In the genomic region with DNA sequence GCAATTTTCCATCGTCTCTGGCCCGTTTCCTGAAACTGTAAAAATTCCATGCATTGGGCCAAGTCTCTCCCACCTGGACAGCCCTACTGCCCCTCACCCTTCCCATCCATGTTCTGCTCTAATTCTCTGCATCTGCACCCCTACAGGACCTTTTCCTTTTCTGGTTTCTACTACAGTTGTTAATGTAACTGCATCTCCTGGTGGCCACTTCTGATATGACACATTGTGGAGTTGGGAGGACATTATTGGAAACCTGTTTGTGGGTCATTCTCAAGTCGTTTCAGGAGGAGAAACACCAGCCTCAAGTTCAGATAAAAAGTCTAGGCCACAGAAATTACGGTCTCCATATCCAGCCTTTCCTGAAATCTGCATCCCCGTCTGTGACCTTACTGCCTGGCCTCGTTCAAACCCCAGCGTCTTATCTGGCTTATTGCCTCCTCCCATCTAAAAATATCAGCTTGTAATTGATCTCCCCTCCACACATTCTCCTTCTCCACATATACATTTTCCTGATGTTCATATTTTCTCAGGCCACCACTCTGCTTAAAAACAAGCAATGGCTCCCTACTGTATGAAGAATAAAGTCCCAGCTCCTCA, we compare ENCODE assay signal across 8 cellular contexts. TPM values are rescaled to one million over a fixed set of nuclear protein-coding genes. Genes with fewer than 3 reads are reported as not detected.
DNase-seq lines count a peak whose midpoint lies in the region; ATAC-seq, FAIRE-seq and TF ChIP-seq lines count a peak whose summit lies in the region.

No MANE protein-coding gene starts in this region.

- BruUV-seq in Calu3 (replicated peaks; lab: Mats Ljungman, UMichigan) (no TSS peak), K562 (replicated peaks; lab: Mats Ljungman, UMichigan) (no TSS peak)

- TF ChIP-seq EP300 in K562 (IDR thresholded peaks at IDR 0.05; ENCODE audit: low read length): no peak

- FAIRE-seq in K562 (lab: Jason Lieb, UNC) (no peak), keratinocyte (lab: Jason Lieb, UNC) (peak; percentile 67)

- peaks cover 35% of the 10 kb centered on the region for H3K27me3 ChIP-seq in OCI-LY3 (ENCODE audit: low read depth, low read length)
- H3K27me3 ChIP-seq in K562 (ENCODE audit: control insufficient read depth in 2 of 2, insufficient read depth in 2 of 2, low read length in 2 of 2): no peaks in the 10 kb centered on the region
- no peaks in the 10 kb centered on the region for H3K27me3 ChIP-seq in keratinocyte (ENCODE audit: control insufficient read depth, extremely low read depth, insufficient read depth, low read length)

- CTCF ChIA-PET in Calu3 (lab: Charles Lee) (no interaction called here), K562 (lab: Yijun Ruan, JAX; ENCODE audit: low intra/inter-chr PET ratio) (interaction anchor here (0.6 to 1.0 kb wide), 2 partner anchors 317 to 318 kb away, joined by 3 to 4 read pairs; no protein-coding TSS in a partner anchor)

- no peak overlapping the region for H2AFZ ChIP-seq in OCI-LY3 (ENCODE audit: low read depth, low read length)
- no peak overlapping the region for H2AFZ ChIP-seq in K562 (ENCODE audit: low read depth, low read length)
- H2AFZ ChIP-seq in keratinocyte (ENCODE audit: control insufficient read depth, low read length): no peak overlapping the region

- POLR2A ChIA-PET in K562 (lab: Yijun Ruan, JAX): interaction anchor here (0.6 to 1.4 kb wide), 2 partner anchors 12 to 61 kb away, joined by 3 to 5 read pairs; no protein-coding TSS in a partner anchor

- H3K4me3 ChIP-seq in OCI-LY3 (ENCODE audit: low read length) (no peak overlapping the region), K562 (no peak overlapping the region), keratinocyte (ENCODE audit: control insufficient read depth in 2 of 3, extremely low read depth in 1 of 3, insufficient read depth in 2 of 3, low read depth in 1 of 3, low read length in 3 of 3) (no peak overlapping the region)

- H3K9me1 ChIP-seq in K562 (ENCODE audit: control insufficient read depth, insufficient read depth, low read length) (no peaks in the 10 kb centered on the region), keratinocyte (ENCODE audit: control insufficient read depth, extremely low read depth, insufficient read depth, low read length) (no peaks in the 10 kb centered on the region)

- no peaks in the 10 kb centered on the region for H3K9me3 Mint-ChIP-seq in Calu3 (ENCODE audit: low read depth, unreplicated experiment)
- no peaks in the 10 kb centered on the region for H3K9me3 Mint-ChIP-seq in stimulated activated naive CD8-positive, alpha-beta T cell treated with anti-CD3 and anti-CD28 coated beads, Interleukin-15, amount 100 ng/mL, for 72 hours

- H3K4me2 ChIP-seq in OCI-LY3 (ENCODE audit: low read length) (no peak overlapping the region), K562 (ENCODE audit: insufficient read depth, low read length) (no peak overlapping the region), keratinocyte (ENCODE audit: control insufficient read depth, extremely low read depth, insufficient read depth, low read depth, low read length) (no peak overlapping the region)

- in situ Hi-C loops in K562 (cut with MboI): no loop called here

- no peaks in the 10 kb centered on the region for H3K36me3 Mint-ChIP-seq in Calu3 (ENCODE audit: insufficient read depth, unreplicated experiment)

- H3K79me2 ChIP-seq in OCI-LY3 (ENCODE audit: low read length): no peaks in the 10 kb centered on the region
- no peaks in the 10 kb centered on the region for H3K79me2 ChIP-seq in K562 (ENCODE audit: control insufficient read depth, insufficient read depth, low read length)
- H3K79me2 ChIP-seq in keratinocyte (ENCODE audit: control insufficient read depth, insufficient read depth, low read length): no peaks in the 10 kb centered on the region

- H3K9ac ChIP-seq in OCI-LY3 (ENCODE audit: low read length): no peak overlapping the region
- no peak overlapping the region for H3K9ac ChIP-seq in K562 (ENCODE audit: insufficient read depth in 1 of 2, low read depth in 2 of 2, low read length in 2 of 2)
- H3K9ac ChIP-seq in keratinocyte (ENCODE audit: control insufficient read depth, extremely low read depth, insufficient read depth, low read length): no peak overlapping the region

- H3K4me1 ChIP-seq in OCI-LY3 (ENCODE audit: low read length): no peaks in the 10 kb centered on the region
- no peaks in the 10 kb centered on the region for H3K4me1 ChIP-seq in K562 (replicated peaks in 1 of 2; ENCODE audit: control insufficient read depth in 2 of 2, insufficient read depth in 2 of 2, low read length in 2 of 2)
- H3K4me1 ChIP-seq in keratinocyte (ENCODE audit: control insufficient read depth, extremely low read depth, insufficient read depth, low read length): no peaks in the 10 kb centered on the region

- no peak overlapping the region for H3K27ac ChIP-seq in OCI-LY3 (ENCODE audit: low read length)
- no peak overlapping the region for H3K27ac ChIP-seq in K562 (ENCODE audit: extremely low read depth, low read depth, low read length)
- no peak overlapping the region for H3K27ac ChIP-seq in keratinocyte (ENCODE audit: control insufficient read depth, insufficient read depth, low read length)

- TF ChIP-seq RAD21 in K562 (CRISPR knock-in tag; conservative IDR thresholded peaks at IDR 0.05 in 1 of 2, IDR thresholded peaks at IDR 0.05 in 1 of 2): peak; percentile 22 to 61; a peak in 3 of 4 replicates

- no peaks in the 10 kb centered on the region for H3K27me3 Mint-ChIP-seq in Calu3 (ENCODE audit: unreplicated experiment)
- peaks cover 4% of the 10 kb centered on the region for H3K27me3 Mint-ChIP-seq in stimulated activated naive CD8-positive, alpha-beta T cell treated with anti-CD3 and anti-CD28 coated beads, Interleukin-15, amount 100 ng/mL, for 72 hours

- TF ChIP-seq CTCF in Calu3 (IDR thresholded peaks at IDR 0.05; ENCODE audit: unreplicated experiment) (peak; percentile 88), OCI-LY3 (IDR thresholded peaks at IDR 0.05; ENCODE audit: low read depth, low read length) (peak; percentile 72), K562 (IDR thresholded peaks at IDR 0.05 in 2 of 3, conservative IDR thresholded peaks at IDR 0.05 in 1 of 3; ENCODE audit: insufficient read depth in 2 of 3, low read depth in 1 of 3, low read length in 3 of 3) (peak; percentile 55 to 65 (median 65)), keratinocyte (optimal IDR thresholded peaks at IDR 0.05 in 1 of 3, IDR thresholded peaks at IDR 0.05 in 1 of 3, conservative IDR thresholded peaks at IDR 0.05 in 1 of 3; ENCODE audit: extremely low read depth in 1 of 3, insufficient read depth in 2 of 3, low read length in 3 of 3) (peak; percentile 68 to 96 (median 77))

- DNase-seq in Calu3 (peak; percentile 70), K562 (ENCODE audit: extremely low read depth in 1 of 4, low spot score in 3 of 4) (peak; percentile 14 to 36 (median 33)), keratinocyte (ENCODE audit: low read depth, low spot score) (no peak)
- peak; percentile 19 to 23 for DNase-seq in stimulated activated naive CD8-positive, alpha-beta T cell treated with anti-CD3 and anti-CD28 coated beads, Interleukin-15, amount 100 ng/mL, for 72 hours

- intact Hi-C loops in Calu3 (cut with micrococcal nuclease; ENCODE audit: unreplicated experiment): loop anchor here (5.0 kb wide), 1 partner anchor 227 kb away; no protein-coding TSS in a partner anchor
- intact Hi-C loops in K562 (cut with micrococcal nuclease): no loop called here

- TF ChIP-seq POLR2A in K562 (conservative IDR thresholded peaks at IDR 0.05): no peak

- H3K9me3 ChIP-seq in OCI-LY3 (ENCODE audit: insufficient read depth, low read length) (no peaks in the 10 kb centered on the region), K562 (replicated peaks; ENCODE audit: control insufficient read depth, insufficient read depth, low read depth, low read length) (no peaks in the 10 kb centered on the region), keratinocyte (ENCODE audit: control insufficient read depth, low read depth, low read length) (no peaks in the 10 kb centered on the region)

- ATAC-seq in GM21529 (IDR thresholded peaks at IDR 0.05; ENCODE audit: unreplicated experiment) (peak; percentile 74), K562 (peak; percentile 71), GM18519 (IDR thresholded peaks at IDR 0.05; ENCODE audit: low FRiP score, unreplicated experiment) (no peak), GM21528 (IDR thresholded peaks at IDR 0.05; ENCODE audit: low FRiP score, unreplicated experiment) (no peak)
- ATAC-seq in stimulated activated naive CD8-positive, alpha-beta T cell treated with anti-CD3 and anti-CD28 coated beads, Interleukin-15, amount 100 ng/mL, for 72 hours: peak; percentile 48

- H3K4me1 Mint-ChIP-seq in Calu3 (ENCODE audit: low read depth, unreplicated experiment): peaks cover 14% of the 10 kb centered on the region
- H3K4me1 Mint-ChIP-seq in stimulated activated naive CD8-positive, alpha-beta T cell treated with anti-CD3 and anti-CD28 coated beads, Interleukin-15, amount 100 ng/mL, for 72 hours: no peaks in the 10 kb centered on the region

- dilution Hi-C loops in keratinocyte (cut with MboI; ENCODE audit: extremely low pct_ligation_motif_present, low sequenced_read_pairs): no loop called here

- 0% methylated on average over 7 of the region's 7 CpGs for WGBS in K562 (ENCODE audit: insufficient coverage, low coverage, missing lambda C conversion rate)

- no peaks in the 10 kb centered on the region for H3K36me3 ChIP-seq in OCI-LY3 (replicated peaks; ENCODE audit: low read depth, low read length)
- H3K36me3 ChIP-seq in K562 (ENCODE audit: control insufficient read depth, insufficient read depth, low read length): no peaks in the 10 kb centered on the region
- no peaks in the 10 kb centered on the region for H3K36me3 ChIP-seq in keratinocyte (ENCODE audit: control insufficient read depth in 2 of 2, extremely low read depth in 1 of 2, insufficient read depth in 2 of 2, low read length in 2 of 2)

- no peak overlapping the region for H3K4me3 Mint-ChIP-seq in Calu3 (ENCODE audit: low read depth, unreplicated experiment)
- no peak overlapping the region for H3K4me3 Mint-ChIP-seq in stimulated activated naive CD8-positive, alpha-beta T cell treated with anti-CD3 and anti-CD28 coated beads, Interleukin-15, amount 100 ng/mL, for 72 hours

- H4K20me1 ChIP-seq in OCI-LY3 (ENCODE audit: insufficient read depth, low read length) (no peaks in the 10 kb centered on the region), K562 (replicated peaks; ENCODE audit: control insufficient read depth, insufficient read depth, low read length) (no peaks in the 10 kb centered on the region), keratinocyte (ENCODE audit: control insufficient read depth, extremely low read depth, insufficient read depth, low read length) (no peaks in the 10 kb centered on the region)

- no peak overlapping the region for H3K27ac Mint-ChIP-seq in Calu3 (ENCODE audit: unreplicated experiment)
- H3K27ac Mint-ChIP-seq in stimulated activated naive CD8-positive, alpha-beta T cell treated with anti-CD3 and anti-CD28 coated beads, Interleukin-15, amount 100 ng/mL, for 72 hours: no peak overlapping the region

RNA-seq across cellular contexts. Expression of a gene that starts 37.6 kb away (rescaled TPM):
- total RNA-seq in Calu3 (2022) (128 and 146 TPM in 2 replicates), K562 (2014; rRNA removed) (not detected in 2 replicates), K562 (2014; rRNA removed; fragmentation: Illumina TruSeq; extraction: Trizol) (not detected in 2 replicates), K562 (2015; rRNA removed; fragmentation: Illumina TruSeq; extraction: Trizol) (not detected in 2 replicates), K562 (2021) (0.47 and 0.60 TPM in 2 replicates)
- not detected in 2 replicates for total RNA-seq in K562 (2011; cell fraction: chromatin; rRNA removed; ENCODE audit: low replicate concordance)
- total RNA-seq in K562 (2011; cell fraction: nucleolus; rRNA removed): 0.17 TPM in 1 of 2 replicates, not detected in the other
- total RNA-seq in K562 (2011; cell fraction: nucleoplasm; rRNA removed): not detected in 2 replicates
- polyA plus RNA-seq in K562 (2011; rRNA removed) (0.10 and 0.12 TPM in 2 replicates), K562 (2014; fragmentation: Illumina TruSeq; extraction: Trizol) (not detected in 2 replicates), K562 (2014; fragmentation: Nextera tagmentation; extraction: Ambion mirVana) (not detected), K562 (2014; rRNA removed) (0.03 TPM in 1 of 2 replicates, not detected in the other), keratinocyte (356 to 610 TPM (median 583 TPM) in 3 replicates)
- 0.18 TPM in 1 of 2 replicates, not detected in the other for polyA plus RNA-seq in K562 (2011; cell fraction: cytosol; rRNA removed)
- polyA plus RNA-seq in K562 (2011; cell fraction: nucleus; rRNA removed): 0.20 and 0.31 TPM in 2 replicates
- 0.24 TPM in 1 of 2 replicates, not detected in the other for polyA plus RNA-seq in K562 (2012)
- polyA minus RNA-seq in K562 (2011; rRNA and poly(A)+ RNA removed): 0.54 TPM in 1 of 2 replicates, not detected in the other
- polyA minus RNA-seq in K562 (2011; cell fraction: cytosol; rRNA and poly(A)+ RNA removed): not detected in 2 replicates
- 0.11 and 0.27 TPM in 2 replicates for polyA minus RNA-seq in K562 (2011; cell fraction: nucleus; rRNA and poly(A)+ RNA removed)
- 96.0 TPM for polyA plus RNA-seq in keratinocyte (2011; ENCODE audit: low read depth)
- polyA plus RNA-seq in keratinocyte (2011; cell fraction: cytosol; rRNA removed): 120 and 273 TPM in 2 replicates
- 717 and 740 TPM in 2 replicates for polyA plus RNA-seq in keratinocyte (2011; cell fraction: nucleus; rRNA removed)
- 229 and 605 TPM in 2 replicates for polyA plus RNA-seq in keratinocyte (2012; ENCODE audit: low replicate concordance)
- polyA minus RNA-seq in keratinocyte: 709 to 1,030 TPM (median 926 TPM) in 3 replicates
- 113 TPM for polyA minus RNA-seq in keratinocyte (2011; cell fraction: cytosol; rRNA and poly(A)+ RNA removed)
- 252 and 568 TPM in 2 replicates for polyA minus RNA-seq in keratinocyte (2011; cell fraction: nucleus; rRNA and poly(A)+ RNA removed)

Comparison
In these comparisons a context has a peak if more than half of its experiments do, and no peak if none do; other contexts are left out.
1. ATAC-seq: peak in GM21529 (single experiment), K562 (single experiment) and stimulated activated naive CD8-positive, alpha-beta T cell treated with anti-CD3 and anti-CD28 coated beads, Interleukin-15, amount 100 ng/mL, for 72 hours (single experiment); none in GM18519 (single experiment) and GM21528 (single experiment).
2. RNA of a gene that starts 37.6 kb away (total RNA-seq): 128 to 146 TPM in Calu3; 0.17 to 0.60 TPM in K562; every median in the first group is over 10 times any median in the second.
3. Peak in every context shown above with its lines, with median percentiles within 50 percentile points of each other: CTCF ChIP-seq.